ENCODE assay signal across 23 cellular contexts in the genomic region with DNA sequence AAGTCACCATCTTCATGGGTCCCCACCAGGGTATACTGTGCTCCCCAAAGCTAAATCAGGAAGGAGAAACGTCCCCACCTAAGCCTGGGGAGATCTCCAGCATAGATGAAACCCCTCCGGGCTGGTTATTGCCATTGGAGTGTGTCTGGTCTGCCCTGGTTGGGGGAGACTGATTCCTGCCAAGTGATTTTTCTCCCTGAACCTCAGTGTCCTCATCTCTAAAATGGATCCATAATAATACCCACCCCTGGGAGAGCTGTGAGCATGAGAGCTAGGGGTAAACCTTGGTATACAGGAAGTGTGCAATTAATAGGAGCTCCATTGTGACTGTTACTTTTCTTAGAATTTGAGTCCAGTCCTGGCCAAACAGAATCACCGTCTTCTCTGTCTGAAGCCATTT.
DNase-seq lines count a peak whose midpoint lies in the region; ATAC-seq, FAIRE-seq and TF ChIP-seq lines count a peak whose summit lies in the region.
"Had no signal": no experiment of that assay in that cellular context is flagged by ENCODE, and none has a peak within 500 bp of the region (broad histone marks: within the 10 kb centered on the region; RNA-seq: fewer than 3 reads in every experiment).

No MANE protein-coding gene starts in this region.

- H3K9me3 Mint-ChIP-seq in central memory CD8-positive, alpha-beta T cell = no peaks in the 10 kb centered on the region
- H3K9me3 Mint-ChIP-seq in stimulated activated effector memory CD8-positive, alpha-beta T cell treated with anti-CD3 and anti-CD28 coated beads, Interleukin-12 subunit alpha, Interleukin-12 subunit beta, amount 100 ng/mL, for 72 hours = no peaks in the 10 kb centered on the region
- H3K9me3 Mint-ChIP-seq: HFFc6 had no signal

- DNase-seq in HepG2 (ENCODE audit: low spot score) = no peak
- no peak for DNase-seq in right lobe of liver
- no peak for DNase-seq in central memory CD8-positive, alpha-beta T cell (ENCODE audit: low spot score in 2 of 2)
- DNase-seq in stimulated activated effector memory CD8-positive, alpha-beta T cell treated with anti-CD3 and anti-CD28 coated beads, Interleukin-12 subunit alpha, Interleukin-12 subunit beta, amount 100 ng/mL, for 72 hours (ENCODE audit: low spot score in 2 of 2) = no peak
- DNase-seq in heart right ventricle = no peak
- no peak for DNase-seq in HCEC 1CT
- DNase-seq: ACHN, BE2C, HFFc6, IMR-90, NCI-H1048, NCI-H1694, NCI-H2029 treated with DMSO at 0.1 percent for 48 hours, NCI-H2227 treated with DMSO at 0.1 percent for 48 hours, NCI-H526 treated with DMSO at 0.1 percent for 48 hours, OCI-M1, Peyer's patch, SK-N-SH had no signal

- in situ Hi-C loops in HepG2 (cut with HindIII; ENCODE audit: extremely low pct_ligation_motif_present, low pct_unique_long_range_greater_than_20kb) = no loop called here

- H3K4me1 ChIP-seq in HepG2 (ENCODE audit: insufficient read depth, low read length) = peaks cover 82% of the 10 kb centered on the region
- peaks cover 0 to 47% (median 19%) of the 10 kb centered on the region in 4 donors for H3K4me1 ChIP-seq in right lobe of liver
- H3K4me1 ChIP-seq in heart right ventricle = peaks cover 16 to 61% (median 47%) of the 10 kb centered on the region in 9 donors

- no peaks in the 10 kb centered on the region for H3K27me3 Mint-ChIP-seq in central memory CD8-positive, alpha-beta T cell

- no peak for TF ChIP-seq RAD21 in HepG2 (CRISPR knock-in tag; IDR thresholded peaks at IDR 0.05)

- ATAC-seq in HepG2 (no peak), right lobe of liver (no peak), heart right ventricle (no peak), GM21526 (IDR thresholded peaks at IDR 0.05; ENCODE audit: low FRiP score, unreplicated experiment) (no peak)
- ATAC-seq in central memory CD8-positive, alpha-beta T cell (replicated peaks; ENCODE audit: extremely low read depth, poor library complexity, severe bottlenecking) = no peak
- ATAC-seq in stimulated activated effector memory CD8-positive, alpha-beta T cell treated with anti-CD3 and anti-CD28 coated beads, Interleukin-12 subunit alpha, Interleukin-12 subunit beta, amount 100 ng/mL, for 72 hours = no peak

- TF ChIP-seq POLR2A in HepG2 (IDR thresholded peaks at IDR 0.05; ENCODE audit: insufficient read depth in 1 of 2, low read depth in 2 of 2, low read length in 2 of 2) = no peak
- no peak for TF ChIP-seq POLR2A in right lobe of liver (IDR thresholded peaks at IDR 0.05)

- H4K20me1 ChIP-seq in HepG2 (ENCODE audit: insufficient read depth, low read length) = peaks cover 85% of the 10 kb centered on the region

- TF ChIP-seq EP300 in HepG2 (IDR thresholded peaks at IDR 0.05; ENCODE audit: low read depth in 2 of 2, low read length in 2 of 2) (no peak), HepG2 (CRISPR knock-in tag; IDR thresholded peaks at IDR 0.05; ENCODE audit: borderline replicate concordance) (no peak)

- H3K27ac ChIP-seq in HepG2 (ENCODE audit: extremely low read length, insufficient read depth, low read length) = no peak overlapping the region
- no peak overlapping the region for H3K27ac ChIP-seq in right lobe of liver
- peak overlapping the region in 2 of 10 donors; percentile 22 to 79 for H3K27ac ChIP-seq in heart right ventricle
- H3K27ac ChIP-seq: 22Rv1 had no signal

- H3K36me3 ChIP-seq in HepG2 (replicated peaks in 1 of 2; ENCODE audit: control insufficient read depth in 1 of 2, insufficient read depth in 2 of 2, low read length in 2 of 2) (peaks cover 6 to 31% of the 10 kb centered on the region in 2 experiments), right lobe of liver (no peaks in the 10 kb centered on the region), heart right ventricle (no peaks in the 10 kb centered on the region)
- H3K36me3 ChIP-seq: BE2C, Peyer's patch had no signal

- 94% methylated on average over 3 of the region's 3 CpGs for WGBS in HepG2 (ENCODE audit: low lambda C conversion rate)
- 89% methylated on average over 1 of the region's 3 CpGs for WGBS in right lobe of liver (ENCODE audit: insufficient coverage, low coverage, low lambda C conversion rate, missing lambda C conversion rate)
- WGBS in heart right ventricle, 2 donors = 88 to 95% methylated on average over 3 of the region's 3 CpGs

- H3K4me3 ChIP-seq in HepG2 (replicated peaks in 1 of 3; ENCODE audit: insufficient read depth in 1 of 3, low read depth in 2 of 3, low read length in 3 of 3) (no peak overlapping the region), right lobe of liver (no peak overlapping the region), heart right ventricle (no peak overlapping the region)
- H3K4me3 ChIP-seq: Peyer's patch had no signal

- H3K27me3 ChIP-seq in HepG2 (ENCODE audit: control insufficient read depth in 1 of 2, insufficient read depth in 2 of 2, low read length in 2 of 2) = no peaks in the 10 kb centered on the region
- no peaks in the 10 kb centered on the region for H3K27me3 ChIP-seq in right lobe of liver
- H3K27me3 ChIP-seq in heart right ventricle = no peaks in the 10 kb centered on the region
- H3K27me3 ChIP-seq: BE2C, Peyer's patch had no signal

- no peaks in the 10 kb centered on the region for H3K9me3 ChIP-seq in HepG2 (ENCODE audit: low read length)
- no peaks in the 10 kb centered on the region for H3K9me3 ChIP-seq in right lobe of liver
- no peaks in the 10 kb centered on the region for H3K9me3 ChIP-seq in heart right ventricle
- H3K9me3 ChIP-seq: BE2C, Peyer's patch, SK-N-SH had no signal

- H3K4me3 Mint-ChIP-seq in central memory CD8-positive, alpha-beta T cell = no peak overlapping the region
- no peak overlapping the region for H3K4me3 Mint-ChIP-seq in stimulated activated effector memory CD8-positive, alpha-beta T cell treated with anti-CD3 and anti-CD28 coated beads, Interleukin-12 subunit alpha, Interleukin-12 subunit beta, amount 100 ng/mL, for 72 hours
- H3K4me3 Mint-ChIP-seq: HFFc6 had no signal

- H2AFZ ChIP-seq in HepG2 (ENCODE audit: low read length) = no peak overlapping the region

- BruUV-seq in HepG2 (replicated peaks; lab: Mats Ljungman, UMichigan) = no TSS peak

- peaks cover 68% of the 10 kb centered on the region for H3K4me1 Mint-ChIP-seq in central memory CD8-positive, alpha-beta T cell
- H3K4me1 Mint-ChIP-seq in stimulated activated effector memory CD8-positive, alpha-beta T cell treated with anti-CD3 and anti-CD28 coated beads, Interleukin-12 subunit alpha, Interleukin-12 subunit beta, amount 100 ng/mL, for 72 hours = peaks cover 74% of the 10 kb centered on the region

- TF ChIP-seq CTCF in HepG2 (CRISPR knock-in tag; IDR thresholded peaks at IDR 0.05) (no peak), right lobe of liver (IDR thresholded peaks at IDR 0.05) (no peak), heart right ventricle (IDR thresholded peaks at IDR 0.05) (no peak)

- H3K79me2 ChIP-seq in HepG2 (ENCODE audit: insufficient read depth, low read length) = peaks cover 95% of the 10 kb centered on the region

- H3K27ac Mint-ChIP-seq in central memory CD8-positive, alpha-beta T cell (ENCODE audit: low read depth) = peak overlapping the region; percentile 32
- H3K27ac Mint-ChIP-seq in stimulated activated effector memory CD8-positive, alpha-beta T cell treated with anti-CD3 and anti-CD28 coated beads, Interleukin-12 subunit alpha, Interleukin-12 subunit beta, amount 100 ng/mL, for 72 hours = peak overlapping the region; percentile 94
- H3K27ac Mint-ChIP-seq: HFFc6 had no signal

- CTCF ChIA-PET in HepG2 (lab: Yijun Ruan, JAX; ENCODE audit: low intra/inter-chr PET ratio, low total read pairs) = no interaction called here

- no peak overlapping the region for H3K9ac ChIP-seq in HepG2 (ENCODE audit: insufficient read depth, low read depth, low read length)
- H3K9ac ChIP-seq: SK-N-SH had no signal

- POLR2A ChIA-PET in HepG2 (lab: Yijun Ruan, JAX) = interaction anchor here (1.4 to 1.5 kb wide), 2 partner anchors 13 to 99 kb away, joined by 3 to 4 read pairs; no protein-coding TSS in a partner anchor

- peaks cover 7% of the 10 kb centered on the region for H3K36me3 Mint-ChIP-seq in central memory CD8-positive, alpha-beta T cell (ENCODE audit: insufficient read depth)
- H3K36me3 Mint-ChIP-seq in stimulated activated effector memory CD8-positive, alpha-beta T cell treated with anti-CD3 and anti-CD28 coated beads, Interleukin-12 subunit alpha, Interleukin-12 subunit beta, amount 100 ng/mL, for 72 hours = no peaks in the 10 kb centered on the region

- intact Hi-C loops in HepG2 (cut with micrococcal nuclease; ENCODE audit: unreplicated experiment) (no loop called here), right lobe of liver (cut with DNase I) (no loop called here), heart right ventricle (cut with DNase I) (no loop called here)

- no peak for FAIRE-seq in HepG2 (lab: Jason Lieb, UNC)
- FAIRE-seq: D721Med, GM19239, H54 had no signal

- no peak overlapping the region for H3K4me2 ChIP-seq in HepG2 (ENCODE audit: low read depth, low read length)
- H3K4me2 ChIP-seq: SK-N-SH had no signal

TF ChIP-seq in HepG2, 621 proteins besides CTCF, POLR2A, EP300 and RAD21 (continues in another document):
- no peak for TF ChIP-seq SRY (CRISPR knock-in tag; IDR thresholded peaks at IDR 0.05)
- TF ChIP-seq ZMYM3 (CRISPR knock-in tag; IDR thresholded peaks at IDR 0.05) = peak; percentile 47; the same call in 1 of the 2 replicates
- TF ChIP-seq NR2F2 (IDR thresholded peaks at IDR 0.05; ENCODE audit: borderline replicate concordance, low read depth) = no peak
- TF ChIP-seq, protein P1, sequence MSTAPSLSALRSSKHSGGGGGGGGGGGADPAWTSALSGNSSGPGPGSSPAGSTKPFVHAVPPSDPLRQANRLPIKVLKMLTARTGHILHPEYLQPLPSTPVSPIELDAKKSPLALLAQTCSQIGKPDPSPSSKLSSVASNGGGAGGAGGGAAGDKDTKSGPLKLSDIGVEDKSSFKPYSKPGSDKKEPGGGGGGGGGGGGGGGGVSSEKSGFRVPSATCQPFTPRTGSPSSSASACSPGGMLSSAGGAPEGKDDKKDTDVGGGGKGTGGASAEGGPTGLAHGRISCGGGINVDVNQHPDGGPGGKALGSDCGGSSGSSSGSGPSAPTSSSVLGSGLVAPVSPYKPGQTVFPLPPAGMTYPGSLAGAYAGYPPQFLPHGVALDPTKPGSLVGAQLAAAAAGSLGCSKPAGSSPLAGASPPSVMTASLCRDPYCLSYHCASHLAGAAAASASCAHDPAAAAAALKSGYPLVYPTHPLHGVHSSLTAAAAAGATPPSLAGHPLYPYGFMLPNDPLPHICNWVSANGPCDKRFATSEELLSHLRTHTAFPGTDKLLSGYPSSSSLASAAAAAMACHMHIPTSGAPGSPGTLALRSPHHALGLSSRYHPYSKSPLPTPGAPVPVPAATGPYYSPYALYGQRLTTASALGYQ (CRISPR knock-in tag; IDR thresholded peaks at IDR 0.05) = no peak
- no peak for TF ChIP-seq PHF20 (CRISPR knock-in tag; IDR thresholded peaks at IDR 0.05)
- TF ChIP-seq ZNF629 (CRISPR knock-in tag; conservative IDR thresholded peaks at IDR 0.05) = peak; percentile 86
